In genomic region chr13:24267801-24268200, GRCh38 we compare ENCODE assay signal across 14 cellular contexts. TPM values are rescaled to one million over a fixed set of nuclear protein-coding genes. Genes with fewer than 3 reads are reported as not detected.
DNase-seq lines count a peak whose midpoint lies in the region; ATAC-seq and TF ChIP-seq lines count a peak whose summit lies in the region.
"Had no signal": no experiment of that assay in that cellular context is flagged by ENCODE, and none has a peak within 500 bp of the region (broad histone marks: within the 10 kb centered on the region; RNA-seq: fewer than 3 reads in every experiment).

No MANE protein-coding gene starts in this region.

- H3K79me2 ChIP-seq in SK-N-SH (ENCODE audit: insufficient read depth), result no peaks in the 10 kb centered on the region

- H3K4me3 ChIP-seq in gastroesophageal sphincter (peak overlapping the region in 1 of 2 donors; percentile 21), spleen (peak overlapping the region in 3 of 8 donors; percentile 13 to 54 (median 22)), SK-N-SH (ENCODE audit: low read depth in 2 of 2, low read length in 1 of 2) (no peak overlapping the region)

- H3K36me3 Mint-ChIP-seq in activated CD4-positive, alpha-beta T cell treated with anti-CD3 and anti-CD28 coated beads for 36 hours (ENCODE audit: low read depth), result peaks cover 38% of the 10 kb centered on the region
- peaks cover 32% of the 10 kb centered on the region for H3K36me3 Mint-ChIP-seq in activated CD8-positive, alpha-beta T cell treated with anti-CD3 and anti-CD28 coated beads for 36 hours (ENCODE audit: low read depth)

- peaks cover 84% of the 10 kb centered on the region for H3K4me1 Mint-ChIP-seq in activated CD4-positive, alpha-beta T cell treated with anti-CD3 and anti-CD28 coated beads for 36 hours
- H3K4me1 Mint-ChIP-seq in activated CD8-positive, alpha-beta T cell treated with anti-CD3 and anti-CD28 coated beads for 36 hours (ENCODE audit: low read depth), result peaks cover 83% of the 10 kb centered on the region

- H3K27ac ChIP-seq in gastroesophageal sphincter (peak overlapping the region in 3 of 4 donors; percentile 41 to 64 (median 62)), spleen (peak overlapping the region; percentile 78 to 96 (median 93)), SK-N-SH (ENCODE audit: low read depth in 2 of 2, low read length in 1 of 2) (no peak overlapping the region)

- TF ChIP-seq EP300 in gastroesophageal sphincter (IDR thresholded peaks at IDR 0.05), result no peak
- TF ChIP-seq EP300 in SK-N-SH (IDR thresholded peaks at IDR 0.05; ENCODE audit: borderline replicate concordance in 1 of 2, low read depth in 1 of 2, low read length in 1 of 2), result no peak

- intact Hi-C loops in activated CD4-positive, alpha-beta T cell treated with anti-CD3 and anti-CD28 coated beads for 36 hours (cut with DNase I, micrococcal nuclease), result loop anchor here in 1 of 2 experiments (5.0 to 10.0 kb wide), 3 partner anchors 170 to 890 kb away; partner anchors contain the start of gene TNFRSF19
- intact Hi-C loops in activated CD8-positive, alpha-beta T cell treated with anti-CD3 and anti-CD28 coated beads for 36 hours (cut with micrococcal nuclease), result no loop called here
- intact Hi-C loops in spleen (cut with DNase I; ENCODE audit: low total_unique reads), result no loop called here

- peak overlapping the region; percentile 61 for H3K4me3 Mint-ChIP-seq in activated CD4-positive, alpha-beta T cell treated with anti-CD3 and anti-CD28 coated beads for 36 hours
- H3K4me3 Mint-ChIP-seq in activated CD8-positive, alpha-beta T cell treated with anti-CD3 and anti-CD28 coated beads for 36 hours, result peak overlapping the region; percentile 71

- DNase-seq in activated CD4-positive, alpha-beta T cell treated with anti-CD3 and anti-CD28 coated beads for 36 hours, result peak; percentile 65
- no peak for DNase-seq in activated CD4-positive, alpha-beta T cell treated with anti-CD3 and anti-CD28 coated beads, Interleukin-2, amount 50 U/mL, for 1 hour
- peak; percentile 60 for DNase-seq in activated CD8-positive, alpha-beta T cell treated with anti-CD3 and anti-CD28 coated beads for 36 hours
- no peak for DNase-seq in spleen
- DNase-seq in NCI-H69 (lab: John Stamatoyannopoulos, UW), result no peak
- no peak for DNase-seq in SK-N-SH
- no peak for DNase-seq in AG08396 (ENCODE audit: low spot score)
- DNase-seq: 8988T, H7, NCI-H510A had no signal

- TF ChIP-seq POLR2A in gastroesophageal sphincter (IDR thresholded peaks at IDR 0.05) (no peak), spleen (IDR thresholded peaks at IDR 0.05) (no peak)

- H3K4me2 ChIP-seq in SK-N-SH, result no peak overlapping the region

- no peak for ATAC-seq in activated CD4-positive, alpha-beta T cell treated with anti-CD3 and anti-CD28 coated beads for 36 hours
- no peak for ATAC-seq in activated CD8-positive, alpha-beta T cell treated with anti-CD3 and anti-CD28 coated beads for 36 hours
- no peak for ATAC-seq in gastroesophageal sphincter
- ATAC-seq: SK-N-SH treated with all-trans-retinoic acid at 6 μM for 48 hours had no signal

- H3K9me2 ChIP-seq in SK-N-SH, result no peaks in the 10 kb centered on the region

- POLR2A ChIA-PET in activated CD4-positive, alpha-beta T cell treated with anti-CD3 and anti-CD28 coated beads for 36 hours (lab: Charles Lee), result interaction anchor here (1.2 to 4.8 kb wide), 2 partner anchors 13 to 171 kb away, joined by 4 to 41 read pairs; no protein-coding TSS in a partner anchor
- POLR2A ChIA-PET in activated CD8-positive, alpha-beta T cell treated with anti-CD3 and anti-CD28 coated beads for 36 hours (lab: Charles Lee), result interaction anchor here (0.6 to 14.8 kb wide), 3 partner anchors 9 to 39 kb away, joined by 3 to 227 read pairs (median 3); no protein-coding TSS in a partner anchor
- POLR2A ChIA-PET in SK-N-SH (lab: Yijun Ruan, JAX), result no interaction called here

- H3K27ac Mint-ChIP-seq in activated CD4-positive, alpha-beta T cell treated with anti-CD3 and anti-CD28 coated beads for 36 hours, result peak overlapping the region; percentile 98
- H3K27ac Mint-ChIP-seq in activated CD8-positive, alpha-beta T cell treated with anti-CD3 and anti-CD28 coated beads for 36 hours, result peak overlapping the region; percentile 93

- no peaks in the 10 kb centered on the region for H3K27me3 ChIP-seq in gastroesophageal sphincter
- no peaks in the 10 kb centered on the region for H3K27me3 ChIP-seq in spleen (replicated peaks in 1 of 7)
- no peaks in the 10 kb centered on the region for H3K27me3 ChIP-seq in SK-N-SH (ENCODE audit: insufficient read depth)

- no peaks in the 10 kb centered on the region for H4K20me1 ChIP-seq in SK-N-SH (ENCODE audit: insufficient read depth)

- TF ChIP-seq CTCF in activated CD8-positive, alpha-beta T cell treated with anti-CD3 and anti-CD28 coated beads for 36 hours (IDR thresholded peaks at IDR 0.05), result no peak
- TF ChIP-seq CTCF in gastroesophageal sphincter (IDR thresholded peaks at IDR 0.05) (no peak), spleen (IDR thresholded peaks at IDR 0.05 in 8 of 11, conservative IDR thresholded peaks at IDR 0.05 in 3 of 11) (no peak), SK-N-SH (IDR thresholded peaks at IDR 0.05) (no peak)

- no peaks in the 10 kb centered on the region for H3K27me3 Mint-ChIP-seq in activated CD4-positive, alpha-beta T cell treated with anti-CD3 and anti-CD28 coated beads for 36 hours
- no peaks in the 10 kb centered on the region for H3K27me3 Mint-ChIP-seq in activated CD8-positive, alpha-beta T cell treated with anti-CD3 and anti-CD28 coated beads for 36 hours

- no peaks in the 10 kb centered on the region for H3F3A ChIP-seq in SK-N-SH (replicated peaks; ENCODE audit: insufficient read depth)

- H3K36me3 ChIP-seq in gastroesophageal sphincter, result no peaks in the 10 kb centered on the region
- H3K36me3 ChIP-seq in spleen, result no peaks in the 10 kb centered on the region
- no peaks in the 10 kb centered on the region for H3K36me3 ChIP-seq in SK-N-SH (replicated peaks in 1 of 2; ENCODE audit: control insufficient read depth in 1 of 2, insufficient read depth in 2 of 2, low read length in 1 of 2)

- no peak overlapping the region for H2AFZ ChIP-seq in SK-N-SH (ENCODE audit: low read depth)

- CTCF ChIA-PET in activated CD4-positive, alpha-beta T cell treated with anti-CD3 and anti-CD28 coated beads for 36 hours (lab: Charles Lee), result interaction anchor here (0.7 kb wide), 1 partner anchor 12 kb away, joined by 3 read pairs; no protein-coding TSS in a partner anchor
- CTCF ChIA-PET in activated CD8-positive, alpha-beta T cell treated with anti-CD3 and anti-CD28 coated beads for 36 hours (lab: Charles Lee), result interaction anchor here (1.9 to 4.9 kb wide), 2 partner anchors 14 to 39 kb away, joined by 5 to 24 read pairs; no protein-coding TSS in a partner anchor
- CTCF ChIA-PET in SK-N-SH (lab: Yijun Ruan, JAX), result interaction anchor here (2.1 kb wide), 1 partner anchor 39 kb away, joined by 6 read pairs; no protein-coding TSS in a partner anchor

- H3K9ac ChIP-seq in SK-N-SH, result no peak overlapping the region

- WGBS in gastroesophageal sphincter (ENCODE audit: low coverage in 1 of 2), 2 donors, result 82 to 100% methylated on average over 1 to 2 of the region's 2 CpGs
- 72 to 80% (median 78%) methylated on average over 2 of the region's 2 CpGs for WGBS in spleen, 5 donors
- WGBS in SK-N-SH (ENCODE audit: low lambda C conversion rate), result 100% methylated on average over 2 of the region's 2 CpGs

- H3K4me1 ChIP-seq in gastroesophageal sphincter (peaks cover 0 to 52% (median 19%) of the 10 kb centered on the region in 3 donors), spleen (peaks cover 62 to 100% (median 94%) of the 10 kb centered on the region in 6 donors), SK-N-SH (ENCODE audit: control insufficient read depth in 1 of 2, insufficient read depth in 2 of 2, low read depth in 1 of 2, low read length in 1 of 2) (peaks cover 11 to 15% of the 10 kb centered on the region in 2 experiments; a peak in 3 of 4 replicates)

- H3K9me3 Mint-ChIP-seq in activated CD4-positive, alpha-beta T cell treated with anti-CD3 and anti-CD28 coated beads for 36 hours (ENCODE audit: low read depth), result no peaks in the 10 kb centered on the region
- no peaks in the 10 kb centered on the region for H3K9me3 Mint-ChIP-seq in activated CD8-positive, alpha-beta T cell treated with anti-CD3 and anti-CD28 coated beads for 36 hours

- no peak for TF ChIP-seq RAD21 in SK-N-SH (IDR thresholded peaks at IDR 0.05; ENCODE audit: low read length)

- H3K9me3 ChIP-seq in gastroesophageal sphincter (no peaks in the 10 kb centered on the region), spleen (no peaks in the 10 kb centered on the region), SK-N-SH (no peaks in the 10 kb centered on the region)

TF ChIP-seq in SK-N-SH, 30 proteins besides CTCF, POLR2A, EP300 and RAD21 (continues in another document):
- no peak for TF ChIP-seq GABPA (IDR thresholded peaks at IDR 0.05; ENCODE audit: low read depth)
- TF ChIP-seq TAF1 (IDR thresholded peaks at IDR 0.05; ENCODE audit: borderline replicate concordance, low read depth, low read length), result no peak
- TF ChIP-seq USF2 (IDR thresholded peaks at IDR 0.05; ENCODE audit: borderline replicate concordance, low read depth, low read length), result no peak
- no peak for TF ChIP-seq GATA2 (CRISPR knock-in tag; IDR thresholded peaks at IDR 0.05)

RNA-seq across cellular contexts. Expression of gene C1QTNF9, which starts 41.6 kb away (rescaled TPM):
- not detected for total RNA-seq in activated CD4-positive, alpha-beta T cell treated with anti-CD3 and anti-CD28 coated beads for 36 hours
- total RNA-seq in activated CD8-positive, alpha-beta T cell treated with anti-CD3 and anti-CD28 coated beads for 36 hours, result not detected
- total RNA-seq in gastroesophageal sphincter (1 to 10 TPM in 2 of 4 donors, under 1 TPM in 1, not detected in 1; 0.81 to 2.4 (median 1.1) TPM), spleen (under 1 TPM in 3 of 7 donors, not detected in 4; 0.28 to 0.72 (median 0.35) TPM)
- polyA plus RNA-seq in spleen (under 1 TPM in 2 of 3 donors, not detected in 1; 0.15 to 0.48 TPM), SK-N-SH (2012; rRNA removed) (not detected in 2 replicates)
- not detected in 2 replicates for polyA plus RNA-seq in SK-N-SH (2012; cell fraction: cytosol; rRNA removed)
- polyA plus RNA-seq in SK-N-SH (2012; cell fraction: nucleus; rRNA removed), result 0.05 TPM in 1 of 2 replicates, not detected in the other
- total RNA-seq: MCF 10A, myocyte had no signal

Comparison
In these comparisons a context has a peak if more than half of its experiments do, and no peak if none do; other contexts are left out.
1. DNase-seq: peak in activated CD4-positive, alpha-beta T cell treated with anti-CD3 and anti-CD28 coated beads for 36 hours (single experiment) and activated CD8-positive, alpha-beta T cell treated with anti-CD3 and anti-CD28 coated beads for 36 hours (single experiment); none in activated CD4-positive, alpha-beta T cell treated with anti-CD3 and anti-CD28 coated beads, Interleukin-2, amount 50 U/mL, for 1 hour (single experiment), spleen (single experiment), NCI-H69 (single experiment), SK-N-SH (single experiment) and AG08396 (single experiment).
2. H3K27ac ChIP-seq: peak in gastroesophageal sphincter (3 of 4) and spleen (8 of 8); none in SK-N-SH (0 of 2).